In the genomic region with DNA sequence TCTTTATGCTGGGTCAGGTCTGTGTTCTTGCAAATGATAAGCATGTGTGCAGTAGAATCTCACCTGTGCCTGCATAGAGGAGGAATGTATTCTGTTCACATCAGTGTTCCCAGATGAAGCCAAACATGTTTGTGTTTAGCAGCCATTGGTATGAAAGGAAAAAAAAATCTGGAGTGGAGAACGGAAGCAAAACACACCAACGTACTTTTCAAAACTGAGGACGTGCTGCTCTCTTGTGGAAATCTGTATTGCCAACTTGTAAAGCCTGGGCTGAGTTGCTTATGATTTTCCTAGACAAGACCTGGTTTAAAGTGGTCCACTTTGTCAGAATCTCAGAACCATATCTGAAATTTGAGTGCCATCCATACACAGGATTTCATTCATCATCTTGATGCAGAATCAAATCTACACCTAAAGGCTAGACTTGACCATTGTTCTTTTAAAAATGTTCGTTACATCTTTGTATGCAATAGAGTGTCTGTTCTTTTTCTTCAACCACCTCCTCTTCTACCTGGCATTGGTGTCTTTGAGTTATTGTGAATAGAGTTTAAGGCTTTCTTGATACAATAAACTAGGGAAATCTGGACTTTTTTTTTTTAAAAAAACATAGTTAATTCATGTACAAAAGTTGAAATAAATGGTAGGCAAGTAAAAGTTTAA, we compare ENCODE assay signal across 10 cellular contexts.
A peak's percentile ranks its signal among the peaks of the same experiment; 100 is the strongest.
DNase-seq lines count a peak whose midpoint lies in the region; ATAC-seq and TF ChIP-seq lines count a peak whose summit lies in the region.
"Had no signal": no experiment of that assay in that cellular context is flagged by ENCODE, and none has a peak within 500 bp of the region (broad histone marks: within the 10 kb centered on the region; RNA-seq: fewer than 3 reads in every experiment).

No MANE protein-coding gene starts in this region.

- H3K4me1 ChIP-seq in left lung, result peaks cover 0 to 8% of the 10 kb centered on the region in 2 donors
- H3K4me1 ChIP-seq: SJSA1 had no signal

- H3K4me3 Mint-ChIP-seq in WTC11, result no peak overlapping the region

- no peaks in the 10 kb centered on the region for H3K27me3 ChIP-seq in left lung
- H3K27me3 ChIP-seq: SJSA1 had no signal

- ATAC-seq in WTC11 (peak; percentile 68), left lung (peak; percentile 80), omental fat pad (ENCODE audit: low FRiP score) (no peak), GM19328 (IDR thresholded peaks at IDR 0.05; ENCODE audit: unreplicated experiment) (no peak), GM18498 (IDR thresholded peaks at IDR 0.05; ENCODE audit: unreplicated experiment) (no peak), HG03469 (IDR thresholded peaks at IDR 0.05; ENCODE audit: unreplicated experiment) (no peak)

- DNase-seq in GM13976 (ENCODE audit: low spot score) (no peak), NCI-H1694 (lab: John Stamatoyannopoulos, UW) (peak; percentile 84), WTC11 (ENCODE audit: low spot score) (no peak), left lung (no peak), omental fat pad (ENCODE audit: low spot score) (no peak)
- DNase-seq: lower lobe of right lung had no signal

- H3K4me1 Mint-ChIP-seq in WTC11, result peaks cover 24% of the 10 kb centered on the region

- no peaks in the 10 kb centered on the region for H3K9me3 ChIP-seq in left lung
- H3K9me3 ChIP-seq: lower lobe of right lung, SJSA1 had no signal

- H3K27ac Mint-ChIP-seq in WTC11, result no peak overlapping the region

- CTCF ChIA-PET in WTC11 (lab: Charles Lee), result interaction anchor here (0.7 to 1.1 kb wide), 2 partner anchors 9 to 113 kb away, joined by 3 read pairs; no protein-coding TSS in a partner anchor

- in situ Hi-C loops in GM13976 (cut with MboI; ENCODE audit: low sequenced_read_pairs, unreplicated experiment), result no loop called here

- POLR2A ChIA-PET in WTC11 (lab: Charles Lee), result no interaction called here

- H3K36me3 Mint-ChIP-seq in WTC11, result no peaks in the 10 kb centered on the region

- no peak overlapping the region for H3K27ac ChIP-seq in left lung
- H3K27ac ChIP-seq: lower lobe of right lung, SJSA1 had no signal

- TF ChIP-seq CTCF in GM13976 (IDR thresholded peaks at IDR 0.05; ENCODE audit: borderline replicate concordance, control extremely low read depth, extremely low read depth, insufficient read depth, missing control alignments) (peak; percentile 21), WTC11 (IDR thresholded peaks at IDR 0.05) (no peak), left lung (IDR thresholded peaks at IDR 0.05) (peak in 1 of 2 donors; percentile 17), omental fat pad (IDR thresholded peaks at IDR 0.05) (no peak)

- H3K27me3 Mint-ChIP-seq in WTC11 (ENCODE audit: low read depth), result no peaks in the 10 kb centered on the region; the same call in 1 of the 2 replicates

- no peaks in the 10 kb centered on the region for H3K9me3 Mint-ChIP-seq in WTC11

- no peaks in the 10 kb centered on the region for H3K36me3 ChIP-seq in left lung
- H3K36me3 ChIP-seq: lower lobe of right lung, SJSA1 had no signal

- H3K4me3 ChIP-seq in left lung, result no peak overlapping the region
- H3K4me3 ChIP-seq: lower lobe of right lung, SJSA1 had no signal

- intact Hi-C loops in left lung (cut with DNase I), result no loop called here

TF ChIP-seq in WTC11, 78 proteins besides CTCF, POLR2A, EP300 and RAD21:
- TF ChIP-seq, protein P1, sequence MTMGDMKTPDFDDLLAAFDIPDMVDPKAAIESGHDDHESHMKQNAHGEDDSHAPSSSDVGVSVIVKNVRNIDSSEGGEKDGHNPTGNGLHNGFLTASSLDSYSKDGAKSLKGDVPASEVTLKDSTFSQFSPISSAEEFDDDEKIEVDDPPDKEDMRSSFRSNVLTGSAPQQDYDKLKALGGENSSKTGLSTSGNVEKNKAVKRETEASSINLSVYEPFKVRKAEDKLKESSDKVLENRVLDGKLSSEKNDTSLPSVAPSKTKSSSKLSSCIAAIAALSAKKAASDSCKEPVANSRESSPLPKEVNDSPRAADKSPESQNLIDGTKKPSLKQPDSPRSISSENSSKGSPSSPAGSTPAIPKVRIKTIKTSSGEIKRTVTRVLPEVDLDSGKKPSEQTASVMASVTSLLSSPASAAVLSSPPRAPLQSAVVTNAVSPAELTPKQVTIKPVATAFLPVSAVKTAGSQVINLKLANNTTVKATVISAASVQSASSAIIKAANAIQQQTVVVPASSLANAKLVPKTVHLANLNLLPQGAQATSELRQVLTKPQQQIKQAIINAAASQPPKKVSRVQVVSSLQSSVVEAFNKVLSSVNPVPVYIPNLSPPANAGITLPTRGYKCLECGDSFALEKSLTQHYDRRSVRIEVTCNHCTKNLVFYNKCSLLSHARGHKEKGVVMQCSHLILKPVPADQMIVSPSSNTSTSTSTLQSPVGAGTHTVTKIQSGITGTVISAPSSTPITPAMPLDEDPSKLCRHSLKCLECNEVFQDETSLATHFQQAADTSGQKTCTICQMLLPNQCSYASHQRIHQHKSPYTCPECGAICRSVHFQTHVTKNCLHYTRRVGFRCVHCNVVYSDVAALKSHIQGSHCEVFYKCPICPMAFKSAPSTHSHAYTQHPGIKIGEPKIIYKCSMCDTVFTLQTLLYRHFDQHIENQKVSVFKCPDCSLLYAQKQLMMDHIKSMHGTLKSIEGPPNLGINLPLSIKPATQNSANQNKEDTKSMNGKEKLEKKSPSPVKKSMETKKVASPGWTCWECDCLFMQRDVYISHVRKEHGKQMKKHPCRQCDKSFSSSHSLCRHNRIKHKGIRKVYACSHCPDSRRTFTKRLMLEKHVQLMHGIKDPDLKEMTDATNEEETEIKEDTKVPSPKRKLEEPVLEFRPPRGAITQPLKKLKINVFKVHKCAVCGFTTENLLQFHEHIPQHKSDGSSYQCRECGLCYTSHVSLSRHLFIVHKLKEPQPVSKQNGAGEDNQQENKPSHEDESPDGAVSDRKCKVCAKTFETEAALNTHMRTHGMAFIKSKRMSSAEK (CRISPR knock-in tag; IDR thresholded peaks at IDR 0.05; ENCODE audit: borderline replicate concordance), result no peak
- TF ChIP-seq ZNF416 (CRISPR knock-in tag; IDR thresholded peaks at IDR 0.05) (no peak), SP1 (CRISPR knock-in tag; conservative IDR thresholded peaks at IDR 0.05) (no peak), FOXK1 (CRISPR knock-in tag; IDR thresholded peaks at IDR 0.05) (no peak), ZNF396 (CRISPR knock-in tag; IDR thresholded peaks at IDR 0.05; ENCODE audit: borderline replicate concordance) (no peak), TP53 (CRISPR knock-in tag; IDR thresholded peaks at IDR 0.05) (no peak), ZNF263 (CRISPR knock-in tag; IDR thresholded peaks at IDR 0.05; ENCODE audit: low read depth) (no peak), NFE2L1 (CRISPR knock-in tag; IDR thresholded peaks at IDR 0.05) (no peak), ZNF138 (CRISPR knock-in tag; conservative IDR thresholded peaks at IDR 0.05) (no peak)
- TF ChIP-seq, protein P2, sequence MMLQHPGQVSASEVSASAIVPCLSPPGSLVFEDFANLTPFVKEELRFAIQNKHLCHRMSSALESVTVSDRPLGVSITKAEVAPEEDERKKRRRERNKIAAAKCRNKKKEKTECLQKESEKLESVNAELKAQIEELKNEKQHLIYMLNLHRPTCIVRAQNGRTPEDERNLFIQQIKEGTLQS (CRISPR knock-in tag; conservative IDR thresholded peaks at IDR 0.05), result no peak
- TF ChIP-seq, protein P3, sequence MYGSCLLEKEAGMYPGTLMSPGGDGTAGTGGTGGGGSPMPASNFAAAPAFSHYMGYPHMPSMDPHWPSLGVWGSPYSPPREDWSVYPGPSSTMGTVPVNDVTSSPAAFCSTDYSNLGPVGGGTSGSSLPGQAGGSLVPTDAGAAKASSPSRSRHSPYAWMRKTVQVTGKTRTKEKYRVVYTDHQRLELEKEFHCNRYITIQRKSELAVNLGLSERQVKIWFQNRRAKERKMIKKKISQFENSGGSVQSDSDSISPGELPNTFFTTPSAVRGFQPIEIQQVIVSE (CRISPR knock-in tag; IDR thresholded peaks at IDR 0.05; ENCODE audit: borderline replicate concordance), result no peak
- TF ChIP-seq, protein P4, sequence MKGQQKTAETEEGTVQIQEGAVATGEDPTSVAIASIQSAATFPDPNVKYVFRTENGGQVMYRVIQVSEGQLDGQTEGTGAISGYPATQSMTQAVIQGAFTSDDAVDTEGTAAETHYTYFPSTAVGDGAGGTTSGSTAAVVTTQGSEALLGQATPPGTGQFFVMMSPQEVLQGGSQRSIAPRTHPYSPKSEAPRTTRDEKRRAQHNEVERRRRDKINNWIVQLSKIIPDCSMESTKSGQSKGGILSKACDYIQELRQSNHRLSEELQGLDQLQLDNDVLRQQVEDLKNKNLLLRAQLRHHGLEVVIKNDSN (CRISPR knock-in tag; IDR thresholded peaks at IDR 0.05), result no peak
TF ChIP-seq in WTC11: peak in this region for 0.

Comparison
In these comparisons a context has a peak if more than half of its experiments do, and no peak if none do; other contexts are left out.
1. ATAC-seq: peak in WTC11 (single experiment) and left lung (single experiment); none in omental fat pad (single experiment), GM19328 (single experiment), GM18498 (single experiment) and HG03469 (single experiment).